ENCODE assay signal across 38 cellular contexts in genomic region chr11:69800278-69800677, GRCh38. TPM values are rescaled to one million over a fixed set of nuclear protein-coding genes. Genes with fewer than 3 reads are reported as not detected.
"Had no signal": no experiment of that assay in that cellular context is flagged by ENCODE, and none has a peak within 500 bp of the region (broad histone marks: within the 10 kb centered on the region; RNA-seq: fewer than 3 reads in every experiment).

No MANE protein-coding gene starts in this region.

- H3K9me3 Mint-ChIP-seq: activated B cell treated with CpG ODN at 0.5 μM for 24 hours; activated CD4-positive, alpha-beta T cell treated with anti-CD3 and anti-CD28 coated beads, Interleukin-2, amount 10 ng/mL, durations not matched to agents 24 days and 14 days; activated CD8-positive, alpha-beta T cell treated with anti-CD3 and anti-CD28 coated beads for 36 hours; activated naive CD8-positive, alpha-beta T cell treated with anti-CD3 and anti-CD28 coated beads, Interleukin-2, amount 10 ng/mL, durations not matched to agents 7 days and 5 days; activated naive CD8-positive, alpha-beta T cell treated with anti-CD3 and anti-CD28 coated beads, Interleukin-2, amount 50 U/mL, for 24 hours; activated T-cell treated with anti-CD3 and anti-CD28 coated beads, Interleukin-2, amount 50 U/mL, for 4 hours; activated T-cell treated with anti-CD3 and anti-CD28 coated beads, Interleukin-2, amount 50 U/mL, for 72 hours; activated T-helper 1 cell treated with anti-CD3 and anti-CD28 coated beads, Interleukin-12 subunit alpha, Interleukin-12 subunit beta, Interleukin-2, Interleukin-4 antibody, amounts not matched to agents 30 ng/mL and 10 ng/mL and 1 ng/mL, durations not matched to agents 14 hours and 24 hours and 36 hours; activated T-helper 17 cell treated with anti-CD3 and anti-CD28 coated beads, Interleukin-2, amount 50 U/mL, for 72 hours; central memory CD8-positive, alpha-beta T cell; T-helper 2 cell treated with Interferon-gamma antibody and Interleukin-4, amounts not matched to agents 5 μg/mL and 100 μg/mL, for 36 hours had no signal

- H3K36me3 ChIP-seq: ascending aorta, cardiac muscle cell had no signal

- H3K4me3 Mint-ChIP-seq: activated B cell treated with CpG ODN at 0.5 μM for 24 hours; activated CD4-positive, alpha-beta memory T cell treated with anti-CD3 and anti-CD28 coated beads for 36 hours; activated CD4-positive, alpha-beta T cell treated with anti-CD3 and anti-CD28 coated beads, Interleukin-2, amount 10 ng/mL, durations not matched to agents 24 days and 14 days; activated CD8-positive, alpha-beta T cell treated with anti-CD3 and anti-CD28 coated beads for 36 hours; activated naive CD4-positive, alpha-beta T cell treated with anti-CD3 and anti-CD28 coated beads, Interleukin-2, amount 10 ng/mL, durations not matched to agents 7 days and 5 days; activated naive CD8-positive, alpha-beta T cell; activated naive CD8-positive, alpha-beta T cell treated with anti-CD3 and anti-CD28 coated beads, Interleukin-2, amount 10 ng/mL, durations not matched to agents 7 days and 5 days; activated naive CD8-positive, alpha-beta T cell treated with anti-CD3 and anti-CD28 coated beads, Interleukin-2, amount 50 U/mL, for 24 hours; activated T-cell treated with anti-CD3 and anti-CD28 coated beads, Interleukin-2, amount 50 U/mL, for 4 hours; activated T-cell treated with anti-CD3 and anti-CD28 coated beads, Interleukin-2, amount 50 U/mL, for 72 hours; activated T-helper 1 cell treated with anti-CD3 and anti-CD28 coated beads, Interleukin-12 subunit alpha, Interleukin-12 subunit beta, Interleukin-2, Interleukin-4 antibody, amounts not matched to agents 30 ng/mL and 10 ng/mL and 1 ng/mL, durations not matched to agents 14 hours and 24 hours and 36 hours; activated T-helper 17 cell treated with anti-CD3 and anti-CD28 coated beads, Interleukin-2, amount 50 U/mL, for 72 hours; brain; central memory CD8-positive, alpha-beta T cell; T-helper 1 cell treated with Interleukin-12 subunit alpha and Interleukin-12 subunit beta and Interleukin-4 antibody, amounts not matched to agents 30 μg/mL and 1 μg/mL, for 36 hours; T-helper 2 cell treated with Interferon-gamma antibody and Interleukin-4, amounts not matched to agents 5 μg/mL and 100 μg/mL, for 36 hours had no signal

- H3K36me3 Mint-ChIP-seq: activated CD4-positive, alpha-beta memory T cell treated with anti-CD3 and anti-CD28 coated beads for 36 hours; activated naive CD4-positive, alpha-beta T cell treated with anti-CD3 and anti-CD28 coated beads, Interleukin-2, amount 10 ng/mL, durations not matched to agents 7 days and 5 days; activated naive CD8-positive, alpha-beta T cell; activated naive CD8-positive, alpha-beta T cell treated with anti-CD3 and anti-CD28 coated beads, Interleukin-2, amount 10 ng/mL, durations not matched to agents 7 days and 5 days; brain had no signal

- H3K27ac ChIP-seq: ascending aorta, cardiac muscle cell, VCaP had no signal

- FAIRE-seq: bronchial epithelial cell had no signal

- ATAC-seq: activated naive CD8-positive, alpha-beta T cell treated with anti-CD3 and anti-CD28 coated beads, Interleukin-2, amount 50 U/mL, for 24 hours; activated T-cell treated with anti-CD3 and anti-CD28 coated beads, Interleukin-2, amount 50 U/mL, for 4 hours; activated T-cell treated with anti-CD3 and anti-CD28 coated beads, Interleukin-2, amount 50 U/mL, for 72 hours had no signal

- H3K9me3 ChIP-seq: ascending aorta had no signal

- H3K4me3 ChIP-seq: ascending aorta, cardiac muscle cell had no signal

- H3K4me1 ChIP-seq: ascending aorta had no signal

- H3K27me3 Mint-ChIP-seq: activated CD4-positive, alpha-beta T cell treated with anti-CD3 and anti-CD28 coated beads, Interleukin-2, amount 10 ng/mL, durations not matched to agents 24 days and 14 days; activated CD8-positive, alpha-beta T cell treated with anti-CD3 and anti-CD28 coated beads for 36 hours; activated naive CD4-positive, alpha-beta T cell treated with anti-CD3 and anti-CD28 coated beads, Interleukin-2, amount 10 ng/mL, durations not matched to agents 7 days and 5 days; activated naive CD8-positive, alpha-beta T cell treated with anti-CD3 and anti-CD28 coated beads, Interleukin-2, amount 10 ng/mL, durations not matched to agents 7 days and 5 days; central memory CD8-positive, alpha-beta T cell had no signal

- H3K27me3 ChIP-seq: ascending aorta, cardiac muscle cell had no signal

- H3K27ac Mint-ChIP-seq: activated B cell treated with CpG ODN at 0.5 μM for 24 hours; activated CD4-positive, alpha-beta memory T cell treated with anti-CD3 and anti-CD28 coated beads for 36 hours; activated CD4-positive, alpha-beta T cell treated with anti-CD3 and anti-CD28 coated beads, Interleukin-2, amount 10 ng/mL, durations not matched to agents 24 days and 14 days; activated CD8-positive, alpha-beta T cell treated with anti-CD3 and anti-CD28 coated beads for 36 hours; activated naive CD4-positive, alpha-beta T cell treated with anti-CD3 and anti-CD28 coated beads, Interleukin-2, amount 10 ng/mL, durations not matched to agents 7 days and 5 days; activated naive CD8-positive, alpha-beta T cell; activated naive CD8-positive, alpha-beta T cell treated with anti-CD3 and anti-CD28 coated beads, Interleukin-2, amount 10 ng/mL, durations not matched to agents 7 days and 5 days; activated naive CD8-positive, alpha-beta T cell treated with anti-CD3 and anti-CD28 coated beads, Interleukin-2, amount 50 U/mL, for 24 hours; activated T-cell treated with anti-CD3 and anti-CD28 coated beads, Interleukin-2, amount 50 U/mL, for 72 hours; activated T-helper 1 cell treated with anti-CD3 and anti-CD28 coated beads, Interleukin-12 subunit alpha, Interleukin-12 subunit beta, Interleukin-2, Interleukin-4 antibody, amounts not matched to agents 30 ng/mL and 10 ng/mL and 1 ng/mL, durations not matched to agents 14 hours and 24 hours and 36 hours; activated T-helper 17 cell treated with anti-CD3 and anti-CD28 coated beads, Interleukin-2, amount 50 U/mL, for 72 hours; brain; T-helper 1 cell treated with Interleukin-12 subunit alpha and Interleukin-12 subunit beta and Interleukin-4 antibody, amounts not matched to agents 30 μg/mL and 1 μg/mL, for 36 hours; T-helper 2 cell treated with Interferon-gamma antibody and Interleukin-4, amounts not matched to agents 5 μg/mL and 100 μg/mL, for 36 hours had no signal

- H3K4me1 Mint-ChIP-seq: activated B cell treated with CpG ODN at 0.5 μM for 24 hours; activated CD4-positive, alpha-beta T cell treated with anti-CD3 and anti-CD28 coated beads, Interleukin-2, amount 10 ng/mL, durations not matched to agents 24 days and 14 days; activated naive CD4-positive, alpha-beta T cell treated with anti-CD3 and anti-CD28 coated beads, Interleukin-2, amount 10 ng/mL, durations not matched to agents 7 days and 5 days; activated naive CD8-positive, alpha-beta T cell treated with anti-CD3 and anti-CD28 coated beads, Interleukin-2, amount 10 ng/mL, durations not matched to agents 7 days and 5 days; activated naive CD8-positive, alpha-beta T cell treated with anti-CD3 and anti-CD28 coated beads, Interleukin-2, amount 50 U/mL, for 24 hours; activated T-helper 17 cell treated with anti-CD3 and anti-CD28 coated beads, Interleukin-2, amount 50 U/mL, for 72 hours; brain; central memory CD8-positive, alpha-beta T cell had no signal

- DNase-seq: activated B cell treated with CpG ODN at 0.5 μM for 24 hours; activated CD4-positive, alpha-beta memory T cell treated with anti-CD3 and anti-CD28 coated beads for 36 hours; activated CD4-positive, alpha-beta T cell treated with anti-CD3 and anti-CD28 coated beads for 4 hours; activated CD4-positive, alpha-beta T cell treated with anti-CD3 and anti-CD28 coated beads, Interleukin-2, amount 10 ng/mL, durations not matched to agents 24 days and 14 days; activated CD4-positive, alpha-beta T cell treated with anti-CD3 and anti-CD28 coated beads, Interleukin-2, amount 50 U/mL, for 1 hour; activated CD4-positive, alpha-beta T cell treated with anti-CD3 and anti-CD28 coated beads, Interleukin-2, amount 50 U/mL, for 4 hours; activated CD4-positive, CD25-positive, alpha-beta regulatory T cell treated with anti-CD3 and anti-CD28 coated beads, Interleukin-2, amount 50 U/mL, for 72 hours; activated CD8-positive, alpha-beta memory T cell treated with anti-CD3 and anti-CD28 coated beads, Interleukin-2, amount 50 U/mL, for 4 hours; activated CD8-positive, alpha-beta T cell treated with anti-CD3 and anti-CD28 coated beads for 36 hours; activated effector memory CD4-positive, alpha-beta T cell treated with Interleukin-2 at 50 U/mL for 16 hours; activated gamma-delta T cell; activated naive CD4-positive, alpha-beta T cell treated with anti-CD3 and anti-CD28 coated beads, Interleukin-2, amount 10 ng/mL, durations not matched to agents 7 days and 5 days; activated naive CD4-positive, alpha-beta T cell treated with Interleukin-2 at 50 U/mL for 16 hours; activated naive CD8-positive, alpha-beta T cell treated with anti-CD3 and anti-CD28 coated beads, Interleukin-2, amount 10 ng/mL, durations not matched to agents 7 days and 5 days; activated naive CD8-positive, alpha-beta T cell treated with anti-CD3 and anti-CD28 coated beads, Interleukin-2, amount 50 U/mL, for 24 hours; activated T-cell treated with anti-CD3 and anti-CD28 coated beads for 4 hours; activated T-cell treated with anti-CD3 and anti-CD28 coated beads, Interleukin-2, amount 50 U/mL, for 1 hour; activated T-cell treated with anti-CD3 and anti-CD28 coated beads, Interleukin-2, amount 50 U/mL, for 4 hours; activated T-cell treated with anti-CD3 and anti-CD28 coated beads, Interleukin-2, amount 50 U/mL, for 72 hours; amygdala; anterior cingulate cortex; T-helper 1 cell; T-helper 2 cell; T-helper 9 cell had no signal

RNA-seq across cellular contexts. Expression of gene FGF3, which starts 18.9 kb away (rescaled TPM):
- total RNA-seq: activated B cell treated with CpG ODN at 0.5 μM for 24 hours; activated CD4-positive, alpha-beta memory T cell treated with anti-CD3 and anti-CD28 coated beads for 36 hours; activated CD4-positive, alpha-beta T cell treated with anti-CD3 and anti-CD28 coated beads, Interleukin-2, amount 10 ng/mL, durations not matched to agents 24 days and 14 days; activated CD8-positive, alpha-beta memory T cell treated with anti-CD3 and anti-CD28 coated beads for 36 hours; activated CD8-positive, alpha-beta T cell treated with anti-CD3 and anti-CD28 coated beads for 36 hours; activated naive CD8-positive, alpha-beta T cell treated with anti-CD3 and anti-CD28 coated beads, Interleukin-2, amount 10 ng/mL, durations not matched to agents 7 days and 5 days; activated T-cell treated with anti-CD3 and anti-CD28 coated beads, Interleukin-2, amount 50 U/mL, for 4 hours; activated T-cell treated with anti-CD3 and anti-CD28 coated beads, Interleukin-2, amount 50 U/mL, for 72 hours; activated T-helper 1 cell treated with anti-CD3 and anti-CD28 coated beads, Interleukin-12 subunit alpha, Interleukin-12 subunit beta, Interleukin-2, Interleukin-4 antibody, amounts not matched to agents 30 ng/mL and 10 ng/mL and 1 ng/mL, durations not matched to agents 14 hours and 24 hours and 36 hours; activated T-helper 17 cell treated with anti-CD3 and anti-CD28 coated beads, Interleukin-2, amount 50 U/mL, for 72 hours; ascending aorta; bronchial epithelial cell; chondrocyte had no signal
- polyA plus RNA-seq: adipose tissue, cardiac muscle cell had no signal

RNA-seq across cellular contexts. Expression of gene FGF4, which starts 25.1 kb away (rescaled TPM):
- total RNA-seq: activated B cell treated with CpG ODN at 0.5 μM for 24 hours; activated CD4-positive, alpha-beta memory T cell treated with anti-CD3 and anti-CD28 coated beads for 36 hours; activated CD4-positive, alpha-beta T cell treated with anti-CD3 and anti-CD28 coated beads, Interleukin-2, amount 10 ng/mL, durations not matched to agents 24 days and 14 days; activated CD8-positive, alpha-beta memory T cell treated with anti-CD3 and anti-CD28 coated beads for 36 hours; activated CD8-positive, alpha-beta T cell treated with anti-CD3 and anti-CD28 coated beads for 36 hours; activated naive CD8-positive, alpha-beta T cell treated with anti-CD3 and anti-CD28 coated beads, Interleukin-2, amount 10 ng/mL, durations not matched to agents 7 days and 5 days; activated T-cell treated with anti-CD3 and anti-CD28 coated beads, Interleukin-2, amount 50 U/mL, for 4 hours; activated T-cell treated with anti-CD3 and anti-CD28 coated beads, Interleukin-2, amount 50 U/mL, for 72 hours; activated T-helper 1 cell treated with anti-CD3 and anti-CD28 coated beads, Interleukin-12 subunit alpha, Interleukin-12 subunit beta, Interleukin-2, Interleukin-4 antibody, amounts not matched to agents 30 ng/mL and 10 ng/mL and 1 ng/mL, durations not matched to agents 14 hours and 24 hours and 36 hours; activated T-helper 17 cell treated with anti-CD3 and anti-CD28 coated beads, Interleukin-2, amount 50 U/mL, for 72 hours; ascending aorta; bronchial epithelial cell; cardiac muscle cell; chondrocyte had no signal
- polyA plus RNA-seq: adipose tissue, cardiac muscle cell had no signal
